Comparison of ENCODE assay signal across 31 cellular contexts in genomic region chr5:107457881-107458280, GRCh38.
"Had no signal": no experiment of that assay in that cellular context is flagged by ENCODE, and none has a peak within 500 bp of the region (broad histone marks: within the 10 kb centered on the region; RNA-seq: fewer than 3 reads in every experiment).

No MANE protein-coding gene starts in this region.

- H3K9me3 ChIP-seq: adrenal gland, ascending aorta, breast epithelium, colonic mucosa, esophagus squamous epithelium, gastroesophageal sphincter, heart right ventricle had no signal

- H3K4me3 ChIP-seq: adrenal gland, ascending aorta, breast epithelium, cardiac muscle cell, colonic mucosa, esophagus squamous epithelium, gastroesophageal sphincter, heart right ventricle had no signal

- H3K36me3 ChIP-seq: adrenal gland, ascending aorta, breast epithelium, cardiac muscle cell, colonic mucosa, esophagus squamous epithelium, gastroesophageal sphincter, heart right ventricle had no signal

- H3K4me1 ChIP-seq: adrenal gland, breast epithelium, colonic mucosa, gastroesophageal sphincter had no signal

- H3K27ac ChIP-seq: adrenal gland, ascending aorta, breast epithelium, colonic mucosa, epithelial cell of prostate, gastroesophageal sphincter, heart right ventricle had no signal

- ATAC-seq: activated CD4-positive, alpha-beta T cell treated with anti-CD3 and anti-CD28 coated beads for 36 hours; activated CD8-positive, alpha-beta memory T cell treated with anti-CD3 and anti-CD28 coated beads, Interleukin-2, amount 10 ng/mL, durations not matched to agents 7 days and 5 days; activated CD8-positive, alpha-beta T cell treated with anti-CD3 and anti-CD28 coated beads, Interleukin-2, amount 10 ng/mL, durations not matched to agents 7 days and 5 days; activated naive CD8-positive, alpha-beta T cell treated with anti-CD3 and anti-CD28 coated beads, Interleukin-2, amount 50 U/mL, for 24 hours; gastroesophageal sphincter; heart right ventricle had no signal

- H3K27me3 ChIP-seq: adrenal gland, ascending aorta, breast epithelium, cardiac muscle cell, colonic mucosa, esophagus squamous epithelium, gastroesophageal sphincter, heart right ventricle had no signal

- DNase-seq: activated CD4-positive, alpha-beta memory T cell treated with anti-CD3 and anti-CD28 coated beads for 36 hours; activated CD4-positive, alpha-beta T cell treated with anti-CD3 and anti-CD28 coated beads for 36 hours; activated CD4-positive, alpha-beta T cell treated with anti-CD3 and anti-CD28 coated beads, Interleukin-2, amount 10 ng/mL, durations not matched to agents 24 days and 14 days; activated CD4-positive, CD25-positive, alpha-beta regulatory T cell; activated CD4-positive, CD25-positive, alpha-beta regulatory T cell treated with anti-CD3 and anti-CD28 coated beads, Interleukin-2, amount 50 U/mL, for 72 hours; activated CD8-positive, alpha-beta memory T cell treated with anti-CD3 and anti-CD28 coated beads, Interleukin-2, amount 10 ng/mL, durations not matched to agents 7 days and 5 days; activated CD8-positive, alpha-beta memory T cell treated with anti-CD3 and anti-CD28 coated beads, Interleukin-2, amount 50 U/mL, for 4 hours; activated CD8-positive, alpha-beta T cell treated with anti-CD3 and anti-CD28 coated beads, Interleukin-2, amount 10 ng/mL, durations not matched to agents 7 days and 5 days; activated effector memory CD4-positive, alpha-beta T cell treated with anti-CD3 and anti-CD28 coated beads, Interleukin-2, amount 50 U/mL, for 16 hours; activated naive CD4-positive, alpha-beta T cell treated with anti-CD3 and anti-CD28 coated beads for 36 hours; activated naive CD8-positive, alpha-beta T cell treated with anti-CD3 and anti-CD28 coated beads for 36 hours; activated naive CD8-positive, alpha-beta T cell treated with anti-CD3 and anti-CD28 coated beads, Interleukin-2, amount 50 U/mL, for 24 hours; activated T-cell treated with anti-CD3 and anti-CD28 coated beads, Interleukin-2, amount 50 U/mL, for 1 hour; activated T-cell treated with anti-CD3 and anti-CD28 coated beads, Interleukin-2, amount 50 U/mL, for 48 hours; adrenal gland; amygdala; central memory CD4-positive, alpha-beta T cell; cerebellar nuclear complex; colonic mucosa; effector CD8-positive, alpha-beta T cell; esophagus squamous epithelium; foreskin melanocyte; heart right ventricle; hippocampal formation; T1000 had no signal

- FAIRE-seq: endometrium had no signal
